1 cellular context compared by ENCODE assay signal in genomic region chr11:26580929-26581328, GRCh38.
TF ChIP-seq lines count a peak whose summit lies in the region.

No MANE protein-coding gene starts in this region.

TF ChIP-seq in HepG2, 621 proteins besides CTCF, POLR2A, EP300 and RAD21:
- TF ChIP-seq ATF1 (CRISPR knock-in tag; IDR thresholded peaks at IDR 0.05): no peak
- TF ChIP-seq ZNF292 (CRISPR knock-in tag; IDR thresholded peaks at IDR 0.05; ENCODE audit: borderline replicate concordance, low read depth): no peak
- TF ChIP-seq HDAC6 (IDR thresholded peaks at IDR 0.05; ENCODE audit: low read depth, low read length): no peak
- no peak for TF ChIP-seq SIN3B (IDR thresholded peaks at IDR 0.05; ENCODE audit: low read length)
- no peak for TF ChIP-seq PRDM10 (CRISPR knock-in tag; IDR thresholded peaks at IDR 0.05; ENCODE audit: low read depth)
- no peak for TF ChIP-seq ZFYVE20 (CRISPR knock-in tag; IDR thresholded peaks at IDR 0.05; ENCODE audit: borderline replicate concordance, low read depth)
- no peak for TF ChIP-seq ZNF691 (CRISPR knock-in tag; IDR thresholded peaks at IDR 0.05; ENCODE audit: borderline replicate concordance, low read depth)
- no peak for TF ChIP-seq ZMAT5 (CRISPR knock-in tag; IDR thresholded peaks at IDR 0.05; ENCODE audit: borderline replicate concordance, low read depth)
- no peak for TF ChIP-seq PAXIP1 (CRISPR knock-in tag; conservative IDR thresholded peaks at IDR 0.05)
- no peak for TF ChIP-seq GLI4 (CRISPR knock-in tag; IDR thresholded peaks at IDR 0.05; ENCODE audit: borderline replicate concordance)
- TF ChIP-seq ZC3H13 (CRISPR knock-in tag; IDR thresholded peaks at IDR 0.05): no peak
- no peak for TF ChIP-seq ZNF501 (CRISPR knock-in tag; IDR thresholded peaks at IDR 0.05)
- TF ChIP-seq ZNF253 (CRISPR knock-in tag; IDR thresholded peaks at IDR 0.05; ENCODE audit: borderline replicate concordance): no peak
- TF ChIP-seq ZNF558 (CRISPR knock-in tag; IDR thresholded peaks at IDR 0.05; ENCODE audit: borderline replicate concordance): no peak
- no peak for TF ChIP-seq MATR3 (CRISPR knock-in tag; IDR thresholded peaks at IDR 0.05)
